8 cellular contexts compared by ENCODE assay signal in genomic region chr12:949337-950099, GRCh38. TPM values are rescaled to one million over a fixed set of nuclear protein-coding genes. Genes with fewer than 3 reads are reported as not detected.
DNase-seq lines count a peak whose midpoint lies in the region; ATAC-seq and TF ChIP-seq lines count a peak whose summit lies in the region.

Gene RAD52, minus strand, starts transcription at chr12:949694. Its CDS starts 16,636 bp downstream, at chr12:933058.

- CTCF ChIA-PET in Caco-2 (lab: Charles Lee): interaction anchor here (0.5 to 3.8 kb wide), 31 partner anchors 12 to 703 kb away, joined by 3 to 71 read pairs (median 4); partner anchors contain the start of genes CCDC77, ERC1 and WNK1

- H3K9me3 Mint-ChIP-seq in Caco-2 (ENCODE audit: unreplicated experiment): no peaks in the 10 kb centered on the region
- H3K9me3 Mint-ChIP-seq in endodermal cell: no peaks in the 10 kb centered on the region

- H3K9me3 ChIP-seq in Caco-2: no peaks in the 10 kb centered on the region
- no peaks in the 10 kb centered on the region for H3K9me3 ChIP-seq in NT2/D1 (ENCODE audit: insufficient read depth, low read length)
- H3K9me3 ChIP-seq in endodermal cell (ENCODE audit: control insufficient read depth, low read length): no peaks in the 10 kb centered on the region

- H3K27me3 Mint-ChIP-seq in Caco-2 (ENCODE audit: insufficient read depth, unreplicated experiment): no peaks in the 10 kb centered on the region
- no peaks in the 10 kb centered on the region for H3K27me3 Mint-ChIP-seq in endodermal cell (ENCODE audit: insufficient read depth)

- 0% methylated on average over 2 to 58 of the region's 58 CpGs for whole genome bisulfite sequencing in endodermal cell (ENCODE audit: insufficient coverage in 1 of 2, insufficient read length in 1 of 2), 2 experiments

- H3K4me1 Mint-ChIP-seq in Caco-2 (ENCODE audit: low read depth, unreplicated experiment): peaks cover 32% of the 10 kb centered on the region
- H3K4me1 Mint-ChIP-seq in endodermal cell: peaks cover 6% of the 10 kb centered on the region

- no peaks in the 10 kb centered on the region for H3K27me3 ChIP-seq in Caco-2 (replicated peaks; ENCODE audit: control insufficient read depth, insufficient read depth, low read length)
- no peaks in the 10 kb centered on the region for H3K27me3 ChIP-seq in NT2/D1 (ENCODE audit: insufficient read depth, insufficient read length)
- H3K27me3 ChIP-seq in endodermal cell (ENCODE audit: control insufficient read depth, insufficient read depth, low read length, poor library complexity, severe bottlenecking): no peaks in the 10 kb centered on the region

- H3K36me3 Mint-ChIP-seq in Caco-2 (ENCODE audit: insufficient read depth, unreplicated experiment) (peaks cover 45% of the 10 kb centered on the region), endodermal cell (ENCODE audit: low read depth) (peaks cover 10% of the 10 kb centered on the region)

- H3K4me3 ChIP-seq in Caco-2 (ENCODE audit: low read depth, low read length): peak within 1 kb of the TSS; percentile 69
- peak within 1 kb of the TSS; percentile 99 for H3K4me3 ChIP-seq in NT2/D1 (ENCODE audit: insufficient read length, low read depth)
- H3K4me3 ChIP-seq in endodermal cell (ENCODE audit: low read length): peak within 1 kb of the TSS; percentile 97

- DNase-seq in Caco-2 (peak; percentile 99 to 100), HUDEP-2 (lab: John Stamatoyannopoulos, UW; ENCODE audit: unreplicated experiment in 76 of 76) (peak; percentile 66 to 99 (median 94)), NT2/D1 (ENCODE audit: low read depth, low spot score) (peak; percentile 100), endodermal cell (peak; percentile 100), mesenteric fat pad (ENCODE audit: low spot score) (peak; percentile 99)
- DNase-seq in activated CD8-positive, alpha-beta memory T cell treated with anti-CD3 and anti-CD28 coated beads, Interleukin-2, amount 50 U/mL, for 1 hour (ENCODE audit: extremely low read depth): peak; percentile 84
- peak; percentile 91 to 94 for DNase-seq in stimulated activated CD8-positive, alpha-beta memory T cell treated with anti-CD3 and anti-CD28 coated beads, Interleukin-15, amount 100 ng/mL, for 4 hours (ENCODE audit: low read depth in 2 of 2)

- H3K27ac Mint-ChIP-seq in Caco-2 (ENCODE audit: unreplicated experiment) (peak within 1 kb of the TSS; percentile 99), endodermal cell (peak within 1 kb of the TSS; percentile 98)

- intact Hi-C loops in Caco-2 (cut with micrococcal nuclease; ENCODE audit: unreplicated experiment): loop anchor here (1.0 to 5.0 kb wide), 7 partner anchors 19 to 633 kb away; no protein-coding TSS in a partner anchor

- POLR2A ChIA-PET in Caco-2 (lab: Charles Lee): interaction anchor here (0.6 to 1.7 kb wide), 9 partner anchors 11 to 586 kb away, joined by 3 to 19 read pairs (median 4); partner anchors contain the start of gene ERC1

- peak within 1 kb of the TSS; percentile 95 for H3K27ac ChIP-seq in endodermal cell (ENCODE audit: low read depth, low read length)

- H3K36me3 ChIP-seq in Caco-2 (ENCODE audit: control insufficient read depth, insufficient read depth, low read length) (no peaks in the 10 kb centered on the region; the same call in 1 of the 2 replicates), NT2/D1 (ENCODE audit: insufficient read depth, insufficient read length, low read length) (peaks cover 25% of the 10 kb centered on the region), endodermal cell (ENCODE audit: control insufficient read depth, insufficient read depth, low read length) (no peaks in the 10 kb centered on the region)

- BruUV-seq in Caco-2 (replicated peaks; lab: Mats Ljungman, UMichigan): TSS peak; percentile 83

- TF ChIP-seq CTCF in Caco-2 (IDR thresholded peaks at IDR 0.05; ENCODE audit: insufficient read depth in 1 of 2, low read depth in 1 of 2, low read length in 1 of 2, severe bottlenecking in 1 of 2, unreplicated experiment in 1 of 2) (peak; percentile 97 to 99), endodermal cell (conservative IDR thresholded peaks at IDR 0.05) (peak; percentile 100)

- H3K4me3 Mint-ChIP-seq in Caco-2 (ENCODE audit: unreplicated experiment) (peak within 1 kb of the TSS; percentile 98), endodermal cell (peak within 1 kb of the TSS; percentile 88)

- ATAC-seq in GM21367 (IDR thresholded peaks at IDR 0.05; ENCODE audit: unreplicated experiment): peak; percentile 71

- H3K9ac ChIP-seq in NT2/D1 (ENCODE audit: insufficient read length, low read depth) (peak within 1 kb of the TSS; percentile 100), endodermal cell (ENCODE audit: extremely low read depth, low read length, poor library complexity, severe bottlenecking) (peak within 1 kb of the TSS; percentile 93)

- H3K4me1 ChIP-seq in Caco-2 (peaks cover 27% of the 10 kb centered on the region), NT2/D1 (ENCODE audit: insufficient read depth, insufficient read length) (no peaks in the 10 kb centered on the region), endodermal cell (ENCODE audit: control insufficient read depth, insufficient read depth, low read length) (no peaks in the 10 kb centered on the region)

RNA-seq across cellular contexts. Expression of gene RAD52, which starts in this region (rescaled TPM):
- total RNA-seq in Caco-2 (2022): 53.8 and 53.9 TPM in 2 replicates
- 10 to 100 TPM; 24.3 to 35.1 TPM for total RNA-seq in endodermal cell
- polyA plus RNA-seq in endodermal cell (2013, experiment 1 of 2): 31.6 TPM
- polyA plus RNA-seq in endodermal cell (2013, experiment 2 of 2): 20.3 TPM
- 6.9 TPM for total RNA-seq in mesenteric fat pad

Comparison
In these comparisons a context has a peak if more than half of its experiments do, and no peak if none do; other contexts are left out.
1. Peak in every context shown above with its lines: DNase-seq, ATAC-seq, H3K4me3 ChIP-seq and H3K27ac ChIP-seq.